In the genomic region with DNA sequence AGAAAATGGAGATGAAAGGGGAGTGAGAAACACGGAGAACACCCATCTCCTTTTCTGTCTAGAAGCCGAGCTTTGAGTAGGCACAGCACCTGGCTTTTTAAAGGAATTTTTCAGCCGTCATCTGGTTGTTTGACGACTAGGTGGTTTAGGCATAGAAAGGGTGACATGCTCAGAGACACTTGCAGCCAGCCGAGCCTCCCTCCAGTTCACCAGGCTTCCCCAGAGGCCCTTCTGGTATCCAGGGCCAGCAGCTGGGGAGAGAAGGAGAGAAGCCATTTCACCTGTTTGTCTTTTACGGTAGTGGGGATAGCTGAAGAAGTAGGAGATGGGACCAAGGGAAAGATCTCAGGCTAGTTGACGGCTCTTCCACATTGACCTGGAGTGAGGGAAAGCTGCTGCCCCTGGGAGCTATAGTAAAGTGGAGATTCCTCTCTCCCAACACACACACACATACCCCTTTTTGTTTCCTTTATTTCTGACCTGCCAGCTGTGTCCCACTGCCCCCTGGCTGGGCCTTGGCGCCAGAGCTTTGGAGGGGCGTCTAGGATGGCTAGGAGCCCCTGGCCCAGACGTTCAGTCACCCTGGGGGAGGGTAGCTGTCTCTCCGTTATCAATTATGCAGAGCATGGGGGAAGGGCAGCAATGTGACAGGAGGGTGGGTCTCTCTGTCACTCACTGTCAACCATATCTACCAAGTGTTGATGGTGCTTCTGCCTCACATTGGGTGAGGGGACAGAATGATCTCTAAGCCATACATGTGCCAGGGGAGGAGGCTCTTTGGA, we compare ENCODE assay signal across 8 cellular contexts. TPM values are rescaled to one million over a fixed set of nuclear protein-coding genes. Genes with fewer than 3 reads are reported as not detected.
A peak's percentile ranks its signal among the peaks of the same experiment; 100 is the strongest.
DNase-seq lines count a peak whose midpoint lies in the region; ATAC-seq and TF ChIP-seq lines count a peak whose summit lies in the region.

No MANE protein-coding gene starts in this region.

- H3K27ac ChIP-seq in CD8-positive, alpha-beta memory T cell (ENCODE audit: low read depth, low read length) = peak overlapping the region; percentile 51
- peak overlapping the region; percentile 80 for H3K27ac ChIP-seq in ectodermal cell (ENCODE audit: insufficient read depth, low read depth, low read length, poor library complexity, severe bottlenecking)

- H3K27ac Mint-ChIP-seq in CD8-positive, alpha-beta memory T cell = peak overlapping the region; percentile 90 to 98 (median 95)
- H3K27ac Mint-ChIP-seq in neural crest cell (ENCODE audit: unreplicated experiment) = peak overlapping the region; percentile 99

- no peaks in the 10 kb centered on the region for H3K9me3 Mint-ChIP-seq in CD8-positive, alpha-beta memory T cell
- no peaks in the 10 kb centered on the region for H3K9me3 Mint-ChIP-seq in neural crest cell

- no peak for DNase-seq in CD8-positive, alpha-beta memory T cell
- DNase-seq in NAMALWA (ENCODE audit: low spot score) (peak; percentile 48), neural crest cell (ENCODE audit: low read depth, low spot score) (no peak), CD1c-positive myeloid dendritic cell (ENCODE audit: extremely low spot score) (no peak), kidney tubule cell (ENCODE audit: low spot score) (no peak)

- no peaks in the 10 kb centered on the region for H3K27me3 Mint-ChIP-seq in CD8-positive, alpha-beta memory T cell
- peaks cover 7% of the 10 kb centered on the region for H3K27me3 Mint-ChIP-seq in neural crest cell (ENCODE audit: low read depth)

- ATAC-seq in HG02763 (IDR thresholded peaks at IDR 0.05; ENCODE audit: unreplicated experiment) (no peak), GM21526 (IDR thresholded peaks at IDR 0.05; ENCODE audit: low FRiP score, unreplicated experiment) (no peak)

- peaks cover 0 to 6% (median 0%) of the 10 kb centered on the region in 3 donors for H3K36me3 Mint-ChIP-seq in CD8-positive, alpha-beta memory T cell
- H3K36me3 Mint-ChIP-seq in neural crest cell (ENCODE audit: low read depth) = no peaks in the 10 kb centered on the region

- H3K36me3 ChIP-seq in CD8-positive, alpha-beta memory T cell (ENCODE audit: insufficient read depth, low read length) = no peaks in the 10 kb centered on the region
- no peaks in the 10 kb centered on the region for H3K36me3 ChIP-seq in ectodermal cell (ENCODE audit: control insufficient read depth, insufficient read depth, low read length)

- POLR2A ChIA-PET in CD8-positive, alpha-beta memory T cell (lab: Charles Lee) = interaction anchor here (1.0 to 1.7 kb wide), 2 partner anchors 11 to 17 kb away, joined by 3 to 6 read pairs; no protein-coding TSS in a partner anchor

- CTCF ChIA-PET in CD8-positive, alpha-beta memory T cell (lab: Charles Lee) = interaction anchor here (0.8 to 2.3 kb wide), 10 partner anchors 11 to 172 kb away, joined by 3 to 13 read pairs (median 3); a partner anchor contains a TSS

- peaks cover 28 to 62% (median 47%) of the 10 kb centered on the region in 3 donors for H3K4me1 Mint-ChIP-seq in CD8-positive, alpha-beta memory T cell
- H3K4me1 Mint-ChIP-seq in neural crest cell = peaks cover 64% of the 10 kb centered on the region

- peak overlapping the region; percentile 67 for H3K4me3 ChIP-seq in CD8-positive, alpha-beta memory T cell (ENCODE audit: low read length)
- H3K4me3 ChIP-seq in ectodermal cell (ENCODE audit: insufficient read depth, low read depth, low read length) = peak overlapping the region; percentile 48

- 24 to 31% methylated on average over 11 of the region's 11 CpGs for WGBS in ectodermal cell, 2 experiments

- H3K4me3 Mint-ChIP-seq in CD8-positive, alpha-beta memory T cell = peak overlapping the region; percentile 87 to 96 (median 92)
- H3K4me3 Mint-ChIP-seq in neural crest cell = peak overlapping the region; percentile 90

- no peaks in the 10 kb centered on the region for H3K27me3 ChIP-seq in CD8-positive, alpha-beta memory T cell (ENCODE audit: insufficient read depth, low read length, poor library complexity, severe bottlenecking)
- H3K27me3 ChIP-seq in ectodermal cell (ENCODE audit: control insufficient read depth, insufficient read depth, low read length, poor library complexity, severe bottlenecking) = no peaks in the 10 kb centered on the region

- H3K4me1 ChIP-seq in CD8-positive, alpha-beta memory T cell (ENCODE audit: insufficient read depth, low read length) = peaks cover 24% of the 10 kb centered on the region
- H3K4me1 ChIP-seq in ectodermal cell (ENCODE audit: control insufficient read depth, insufficient read depth, low read length) = peaks cover 36% of the 10 kb centered on the region

- no peak for TF ChIP-seq CTCF in neural crest cell (conservative IDR thresholded peaks at IDR 0.05)

- no peaks in the 10 kb centered on the region for H3K9me3 ChIP-seq in CD8-positive, alpha-beta memory T cell (ENCODE audit: low read length)
- no peaks in the 10 kb centered on the region for H3K9me3 ChIP-seq in ectodermal cell (ENCODE audit: control insufficient read depth, low read length)

RNA-seq across cellular contexts. Expression of a gene that starts 5.5 kb away (rescaled TPM):
- total RNA-seq in CD8-positive, alpha-beta memory T cell = 10 to 100 TPM; 11.9 TPM
- polyA plus RNA-seq in CD8-positive, alpha-beta memory T cell = 6.9 TPM
- polyA plus RNA-seq in ectodermal cell (2013, experiment 1 of 4) = 37.2 TPM
- polyA plus RNA-seq in ectodermal cell (2013, experiment 2 of 4) = 47.8 TPM
- polyA plus RNA-seq in ectodermal cell (2013, experiment 3 of 4) = 30.2 TPM
- 44.4 TPM for polyA plus RNA-seq in ectodermal cell (2013, experiment 4 of 4)
- 32.9 and 33.0 TPM in 2 replicates for total RNA-seq in neural crest cell

RNA-seq across cellular contexts. Expression of a gene that starts 7.3 kb away (rescaled TPM):
- total RNA-seq in CD8-positive, alpha-beta memory T cell = 10 to 100 TPM; 62.1 to 65.1 TPM
- 26.3 TPM for polyA plus RNA-seq in CD8-positive, alpha-beta memory T cell
- polyA plus RNA-seq in ectodermal cell (2013, experiment 1 of 4) = 69.3 TPM
- 75.1 TPM for polyA plus RNA-seq in ectodermal cell (2013, experiment 2 of 4)
- 57.8 TPM for polyA plus RNA-seq in ectodermal cell (2013, experiment 3 of 4)
- polyA plus RNA-seq in ectodermal cell (2013, experiment 4 of 4) = 67.6 TPM
- 66.6 and 73.1 TPM in 2 replicates for total RNA-seq in neural crest cell

RNA-seq across cellular contexts. Expression of a gene that starts 13.5 kb away (rescaled TPM):
- not detected for total RNA-seq in CD8-positive, alpha-beta memory T cell
- not detected for polyA plus RNA-seq in CD8-positive, alpha-beta memory T cell
- not detected for polyA plus RNA-seq in ectodermal cell (2013, experiment 1 of 4)
- not detected for polyA plus RNA-seq in ectodermal cell (2013, experiment 2 of 4)
- 0.91 TPM for polyA plus RNA-seq in ectodermal cell (2013, experiment 3 of 4)
- polyA plus RNA-seq in ectodermal cell (2013, experiment 4 of 4) = not detected
- total RNA-seq in neural crest cell = 0.73 TPM in 1 of 2 replicates, not detected in the other

RNA-seq across cellular contexts. Expression of a gene that starts 41.9 kb away (rescaled TPM):
- 1,000 to 10,000 TPM in 1 of 2 experiments, 100 to 1,000 TPM in 1; 995 to 1,025 TPM for total RNA-seq in CD8-positive, alpha-beta memory T cell
- polyA plus RNA-seq in CD8-positive, alpha-beta memory T cell = 104 TPM
- polyA plus RNA-seq in ectodermal cell (2013, experiment 1 of 4) = 1,275 TPM
- 1,285 TPM for polyA plus RNA-seq in ectodermal cell (2013, experiment 2 of 4)
- 933 TPM for polyA plus RNA-seq in ectodermal cell (2013, experiment 3 of 4)
- 1,049 TPM for polyA plus RNA-seq in ectodermal cell (2013, experiment 4 of 4)
- 1,351 and 1,375 TPM in 2 replicates for total RNA-seq in neural crest cell

RNA-seq across cellular contexts. Expression of a gene that starts 52.3 kb away (rescaled TPM):
- 100 to 1,000 TPM; 234 to 236 TPM for total RNA-seq in CD8-positive, alpha-beta memory T cell
- 602 TPM for polyA plus RNA-seq in CD8-positive, alpha-beta memory T cell
- 92.2 TPM for polyA plus RNA-seq in ectodermal cell (2013, experiment 1 of 4)
- polyA plus RNA-seq in ectodermal cell (2013, experiment 2 of 4) = 99.3 TPM
- polyA plus RNA-seq in ectodermal cell (2013, experiment 3 of 4) = 75.8 TPM
- polyA plus RNA-seq in ectodermal cell (2013, experiment 4 of 4) = 91.5 TPM
- total RNA-seq in neural crest cell = 82.8 and 89.1 TPM in 2 replicates
